11 cellular contexts compared by ENCODE assay signal in genomic region chr3:42746455-42747450, GRCh38. TPM values are rescaled to one million over a fixed set of nuclear protein-coding genes. Genes with fewer than 3 reads are reported as not detected.
DNase-seq lines count a peak whose midpoint lies in the region; ATAC-seq and TF ChIP-seq lines count a peak whose summit lies in the region.
"Had no signal": no experiment of that assay in that cellular context is flagged by ENCODE, and none has a peak within 500 bp of the region (broad histone marks: within the 10 kb centered on the region; RNA-seq: fewer than 3 reads in every experiment).

No MANE protein-coding gene starts in this region.

- no peaks in the 10 kb centered on the region for H3K27me3 Mint-ChIP-seq in CD8-positive, alpha-beta memory T cell
- H3K27me3 Mint-ChIP-seq in progenitor cell of endocrine pancreas (no peaks in the 10 kb centered on the region), type B pancreatic cell (no peaks in the 10 kb centered on the region)

- H3K4me1 Mint-ChIP-seq in CD8-positive, alpha-beta memory T cell: peaks cover 15 to 18% (median 15%) of the 10 kb centered on the region in 3 donors
- H3K4me1 Mint-ChIP-seq in progenitor cell of endocrine pancreas (ENCODE audit: low read depth): peaks cover 13% of the 10 kb centered on the region
- no peaks in the 10 kb centered on the region for H3K4me1 Mint-ChIP-seq in type B pancreatic cell (ENCODE audit: unreplicated experiment)

- no peak overlapping the region for H3K18ac ChIP-seq in trophoblast cell (ENCODE audit: low read length)

- no peak overlapping the region for H3K9ac ChIP-seq in trophoblast cell (ENCODE audit: low read length)

- no peak overlapping the region for H2BK12ac ChIP-seq in trophoblast cell (ENCODE audit: low read length)

- no peak overlapping the region for H3K27ac ChIP-seq in CD8-positive, alpha-beta memory T cell (ENCODE audit: low read depth, low read length)
- H3K27ac ChIP-seq in trophoblast cell (ENCODE audit: low read depth, low read length): no peak overlapping the region

- peak overlapping the region in 3 of 8 donors; percentile 5 to 49 (median 40) for H3K27ac Mint-ChIP-seq in CD8-positive, alpha-beta memory T cell
- H3K27ac Mint-ChIP-seq in progenitor cell of endocrine pancreas: peak overlapping the region; percentile 79
- H3K27ac Mint-ChIP-seq in type B pancreatic cell: no peak overlapping the region

- no peak overlapping the region for H3K4me3 Mint-ChIP-seq in CD8-positive, alpha-beta memory T cell
- H3K4me3 Mint-ChIP-seq in progenitor cell of endocrine pancreas (ENCODE audit: low read depth) (no peak overlapping the region), type B pancreatic cell (no peak overlapping the region)

- no peak overlapping the region for H4K8ac ChIP-seq in trophoblast cell (ENCODE audit: low read depth, low read length)

- no peaks in the 10 kb centered on the region for H3K36me3 Mint-ChIP-seq in CD8-positive, alpha-beta memory T cell
- H3K36me3 Mint-ChIP-seq in progenitor cell of endocrine pancreas (ENCODE audit: insufficient read depth) (no peaks in the 10 kb centered on the region), type B pancreatic cell (no peaks in the 10 kb centered on the region)

- no peak overlapping the region for H2AK5ac ChIP-seq in trophoblast cell (ENCODE audit: low read length)

- no peak overlapping the region for H2AFZ ChIP-seq in trophoblast cell (ENCODE audit: insufficient read depth, low read length, poor library complexity)

- no peaks in the 10 kb centered on the region for H3K27me3 ChIP-seq in CD8-positive, alpha-beta memory T cell (ENCODE audit: insufficient read depth, low read length, poor library complexity, severe bottlenecking)
- H3K27me3 ChIP-seq in trophoblast cell (ENCODE audit: insufficient read depth, low read length): no peaks in the 10 kb centered on the region
- H3K27me3 ChIP-seq: adrenal gland had no signal

- no CpG with 5 or more reads among the region's 11 CpGs for WGBS in trophoblast cell (ENCODE audit: extremely low coverage, insufficient coverage, insufficient read length)

- no peak overlapping the region for H2BK120ac ChIP-seq in trophoblast cell (ENCODE audit: insufficient read depth, low read length, poor library complexity)

- CTCF ChIA-PET in CD8-positive, alpha-beta memory T cell (lab: Charles Lee): interaction anchor here (0.9 to 2.9 kb wide), 4 partner anchors 10 to 253 kb away, joined by 3 to 9 read pairs (median 4); partner anchors contain the start of gene VIPR1

- H3K23ac ChIP-seq in trophoblast cell (ENCODE audit: low read length): no peak overlapping the region

- H3K79me1 ChIP-seq in trophoblast cell (ENCODE audit: low read length): no peaks in the 10 kb centered on the region

- ATAC-seq in GM19023 (IDR thresholded peaks at IDR 0.05; ENCODE audit: unreplicated experiment): no peak

- DNase-seq in CD8-positive, alpha-beta memory T cell: no peak
- DNase-seq in NCI-H446 treated with DMSO at 0.1 percent for 48 hours (lab: John Stamatoyannopoulos, UW): peak; percentile 67
- DNase-seq in fibroblast of peridontal ligament (ENCODE audit: extremely low read depth): peak; percentile 84
- DNase-seq in progenitor cell of endocrine pancreas (ENCODE audit: low spot score, unreplicated experiment): no peak
- DNase-seq in HUDEP-2 (lab: John Stamatoyannopoulos, UW; ENCODE audit: unreplicated experiment in 76 of 76): no peak
- DNase-seq in trophoblast cell: no peak
- no peak for DNase-seq in type B pancreatic cell (ENCODE audit: extremely low spot score, unreplicated experiment)
- DNase-seq: NCI-H1436 treated with DMSO at 0.1 percent for 48 hours had no signal

- no peak overlapping the region for H4K12ac ChIP-seq in trophoblast cell (ENCODE audit: low read depth, low read length)

- H3K36me3 ChIP-seq in CD8-positive, alpha-beta memory T cell (ENCODE audit: insufficient read depth, low read length): no peaks in the 10 kb centered on the region
- H3K36me3 ChIP-seq in trophoblast cell (ENCODE audit: control insufficient read depth in 1 of 2, insufficient read depth in 2 of 2, low read length in 2 of 2): no peaks in the 10 kb centered on the region
- H3K36me3 ChIP-seq: adrenal gland had no signal

- H2BK5ac ChIP-seq in trophoblast cell (ENCODE audit: low read depth, low read length, poor library complexity): no peak overlapping the region

- H3K4ac ChIP-seq in trophoblast cell (ENCODE audit: low read depth, low read length): no peak overlapping the region

- no peaks in the 10 kb centered on the region for H3K9me3 ChIP-seq in CD8-positive, alpha-beta memory T cell (ENCODE audit: low read length)
- no peaks in the 10 kb centered on the region for H3K9me3 ChIP-seq in trophoblast cell (ENCODE audit: insufficient read depth, low read depth, low read length)
- H3K9me3 ChIP-seq: adrenal gland had no signal

- H3K9me3 Mint-ChIP-seq in CD8-positive, alpha-beta memory T cell: no peaks in the 10 kb centered on the region
- H3K9me3 Mint-ChIP-seq in progenitor cell of endocrine pancreas (ENCODE audit: low read depth) (no peaks in the 10 kb centered on the region), type B pancreatic cell (no peaks in the 10 kb centered on the region)

- no peak overlapping the region for H4K91ac ChIP-seq in trophoblast cell (ENCODE audit: low read depth, low read length)

- TF ChIP-seq CTCF in progenitor cell of endocrine pancreas (IDR thresholded peaks at IDR 0.05; ENCODE audit: unreplicated experiment) (no peak), type B pancreatic cell (conservative IDR thresholded peaks at IDR 0.05) (no peak)

- no peaks in the 10 kb centered on the region for H3K79me2 ChIP-seq in trophoblast cell (ENCODE audit: control insufficient read depth, insufficient read depth, low read length, poor library complexity)

- H3K4me2 ChIP-seq in trophoblast cell (ENCODE audit: low read length): no peak overlapping the region

- peak overlapping the region; percentile 1 for H3K4me3 ChIP-seq in CD8-positive, alpha-beta memory T cell (ENCODE audit: low read length)
- H3K4me3 ChIP-seq in trophoblast cell (ENCODE audit: low read depth, low read length): no peak overlapping the region
- H3K4me3 ChIP-seq: adrenal gland had no signal

- H3K14ac ChIP-seq in trophoblast cell (ENCODE audit: low read length): no peak overlapping the region

- peaks cover 25% of the 10 kb centered on the region for H3K4me1 ChIP-seq in CD8-positive, alpha-beta memory T cell (ENCODE audit: insufficient read depth, low read length)
- H3K4me1 ChIP-seq in trophoblast cell (ENCODE audit: control insufficient read depth in 1 of 2, insufficient read depth in 2 of 2, low read length in 2 of 2): peaks cover 2 to 7% of the 10 kb centered on the region in 2 experiments
- H3K4me1 ChIP-seq: adrenal gland had no signal

- POLR2A ChIA-PET in CD8-positive, alpha-beta memory T cell (lab: Charles Lee): no interaction called here

RNA-seq across cellular contexts. Expression of gene CCDC13, which starts 26.3 kb away (rescaled TPM):
- total RNA-seq in CD8-positive, alpha-beta memory T cell: under 1 TPM; 0.42 to 0.44 TPM
- 0.33 TPM for polyA plus RNA-seq in CD8-positive, alpha-beta memory T cell
- 2.3 and 2.5 TPM in 2 replicates for total RNA-seq in progenitor cell of endocrine pancreas
- polyA plus RNA-seq in trophoblast cell (2013): 0.81 and 1.0 TPM in 2 replicates
- total RNA-seq in type B pancreatic cell (ENCODE audit: low replicate concordance): 0.71 and 2.4 TPM in 2 replicates

RNA-seq across cellular contexts. Expression of gene HHATL, which starts 44.2 kb away (rescaled TPM):
- not detected for total RNA-seq in CD8-positive, alpha-beta memory T cell
- not detected for polyA plus RNA-seq in CD8-positive, alpha-beta memory T cell
- not detected in 2 replicates for total RNA-seq in progenitor cell of endocrine pancreas
- polyA plus RNA-seq in trophoblast cell (2013): 0.43 and 0.63 TPM in 2 replicates
- total RNA-seq in type B pancreatic cell (ENCODE audit: low replicate concordance): not detected in 2 replicates
- total RNA-seq: T-helper 1 cell treated with Interleukin-12 subunit alpha and Interleukin-12 subunit beta and Interleukin-4 antibody, amounts not matched to agents 30 ng/mL and 1 ng/mL, for 36 hours had no signal

RNA-seq across cellular contexts. Expression of gene HIGD1A, which starts 57.5 kb away (rescaled TPM):
- total RNA-seq in CD8-positive, alpha-beta memory T cell: 10 to 100 TPM; 89.3 to 93.2 TPM
- polyA plus RNA-seq in CD8-positive, alpha-beta memory T cell: 101 TPM
- total RNA-seq in progenitor cell of endocrine pancreas (90.6 and 92.3 TPM in 2 replicates), type B pancreatic cell (ENCODE audit: low replicate concordance) (100 and 130 TPM in 2 replicates)
- 291 and 298 TPM in 2 replicates for polyA plus RNA-seq in trophoblast cell (2013)

Comparison
In these comparisons a context has a peak if more than half of its experiments do, and no peak if none do; other contexts are left out.
1. DNase-seq: peak in NCI-H446 treated with DMSO at 0.1 percent for 48 hours (single experiment) and fibroblast of peridontal ligament (single experiment); none in CD8-positive, alpha-beta memory T cell (0 of 5), progenitor cell of endocrine pancreas (single experiment), HUDEP-2 (0 of 76), trophoblast cell (0 of 2) and type B pancreatic cell (single experiment).